ENCODE assay signal across 8 cellular contexts in genomic region chr2:29920130-29920577, GRCh38.
DNase-seq lines count a peak whose midpoint lies in the region; ATAC-seq lines count a peak whose summit lies in the region.

No MANE protein-coding gene starts in this region.

- ATAC-seq in HG02571 (IDR thresholded peaks at IDR 0.05; ENCODE audit: unreplicated experiment): no peak
- ATAC-seq in HG02678 (IDR thresholded peaks at IDR 0.05; ENCODE audit: unreplicated experiment): no peak

- DNase-seq in ELR (ENCODE audit: low read depth): peak; percentile 17
- DNase-seq in RPMI8226: peak; percentile 50
- DNase-seq in astrocyte of the hippocampus (ENCODE audit: low read depth, low spot score): peak; percentile 92
- peak; percentile 15 for DNase-seq in inferior parietal cortex (ENCODE audit: extremely low spot score)
- DNase-seq in stimulated activated CD4-positive, alpha-beta T cell treated with anti-CD3 and anti-CD28 coated beads, Interleukin-15, amount 100 ng/mL, for 24 hours: peak; percentile 69
- DNase-seq in cortex of kidney (lab: John Stamatoyannopoulos, UW): no peak
